ENCODE assay signal across 33 cellular contexts in genomic region chr17:41392278-41392677, GRCh38. TPM values are rescaled to one million over a fixed set of nuclear protein-coding genes. Genes with fewer than 3 reads are reported as not detected.
A peak's percentile ranks its signal among the peaks of the same experiment; 100 is the strongest.
DNase-seq lines count a peak whose midpoint lies in the region; ATAC-seq, FAIRE-seq and TF ChIP-seq lines count a peak whose summit lies in the region.
"Had no signal": no experiment of that assay in that cellular context is flagged by ENCODE, and none has a peak within 500 bp of the region (broad histone marks: within the 10 kb centered on the region; RNA-seq: fewer than 3 reads in every experiment).

No MANE protein-coding gene starts in this region.

- H3K9me3 Mint-ChIP-seq in endodermal cell = peaks cover 2% of the 10 kb centered on the region
- H3K9me3 Mint-ChIP-seq: mesothelial cell of epicardium had no signal

- no peaks in the 10 kb centered on the region for H4K20me1 ChIP-seq in keratinocyte (ENCODE audit: control insufficient read depth, extremely low read depth, insufficient read depth, low read length)

- H3K36me3 ChIP-seq in endodermal cell (ENCODE audit: control insufficient read depth, insufficient read depth, low read length) (no peaks in the 10 kb centered on the region), keratinocyte (ENCODE audit: control insufficient read depth in 2 of 2, extremely low read depth in 1 of 2, insufficient read depth in 2 of 2, low read length in 2 of 2) (peaks cover 0 to 1% of the 10 kb centered on the region in 2 experiments)
- H3K36me3 ChIP-seq: heart right ventricle, left lung, ovary, right lobe of liver, thyroid gland had no signal

- DNase-seq in EH (ENCODE audit: low read depth) = peak; percentile 75
- DNase-seq in LHCN-M2 (ENCODE audit: low read depth) = peak; percentile 46
- peak; percentile 5 for DNase-seq in endodermal cell
- no peak for DNase-seq in keratinocyte (ENCODE audit: low read depth, low spot score)
- no peak for DNase-seq in inferior parietal cortex (ENCODE audit: extremely low spot score)
- DNase-seq in activated CD8-positive, alpha-beta memory T cell treated with anti-CD3 and anti-CD28 coated beads for 24 hours = no peak
- no peak for DNase-seq in lower leg skin (ENCODE audit: low spot score in 2 of 2)
- DNase-seq: activated CD4-positive, alpha-beta T cell treated with anti-CD3 and anti-CD28 coated beads for 36 hours; activated naive CD4-positive, alpha-beta T cell; activated T-cell treated with anti-CD3 and anti-CD28 coated beads, Interleukin-2, amount 50 U/mL, for 48 hours; CD4-positive, alpha-beta T cell; cortex of kidney; heart right ventricle; KG1; left lung; naive thymus-derived CD8-positive, alpha-beta T cell; NCI-H1694 treated with DMSO at 0.1 percent for 48 hours; NCI-H2171; NCI-H69; ovary; right lobe of liver; stimulated activated CD4-positive, alpha-beta T cell treated with anti-CD3 and anti-CD28 coated beads, Interleukin-4, amount 100 ng/mL, for 4 hours; stimulated activated naive CD4-positive, alpha-beta T cell; T-helper 2 cell; thyroid gland had no signal

- H3K4me3 ChIP-seq in endodermal cell (ENCODE audit: low read length) (no peak overlapping the region), keratinocyte (ENCODE audit: control insufficient read depth in 2 of 3, extremely low read depth in 1 of 3, insufficient read depth in 2 of 3, low read depth in 1 of 3, low read length in 3 of 3) (no peak overlapping the region), lower leg skin (ENCODE audit: low read depth, poor library complexity, severe bottlenecking) (no peak overlapping the region)
- H3K4me3 ChIP-seq: GM23338, heart right ventricle, left lung, ovary, right lobe of liver, SK-N-MC, thyroid gland had no signal

- H2AFZ ChIP-seq in keratinocyte (ENCODE audit: control insufficient read depth, low read length) = no peak overlapping the region
- H2AFZ ChIP-seq: GM23338 had no signal

- H3K27ac ChIP-seq in endodermal cell (ENCODE audit: low read depth, low read length) (no peak overlapping the region), keratinocyte (ENCODE audit: control insufficient read depth, insufficient read depth, low read length) (peak overlapping the region; percentile 27)
- H3K27ac ChIP-seq: left lung, ovary, right lobe of liver, SK-N-MC, thyroid gland had no signal

- H3K36me3 Mint-ChIP-seq in endodermal cell (ENCODE audit: low read depth) = no peaks in the 10 kb centered on the region

- H3K9ac ChIP-seq in endodermal cell (ENCODE audit: extremely low read depth, low read length, poor library complexity, severe bottlenecking) = no peak overlapping the region
- no peak overlapping the region for H3K9ac ChIP-seq in keratinocyte (ENCODE audit: control insufficient read depth, extremely low read depth, insufficient read depth, low read length)

- no peaks in the 10 kb centered on the region for H3K9me1 ChIP-seq in keratinocyte (ENCODE audit: control insufficient read depth, extremely low read depth, insufficient read depth, low read length)

- H3K27me3 ChIP-seq in endodermal cell (ENCODE audit: control insufficient read depth, insufficient read depth, low read length, poor library complexity, severe bottlenecking) (no peaks in the 10 kb centered on the region), keratinocyte (ENCODE audit: control insufficient read depth, extremely low read depth, insufficient read depth, low read length) (no peaks in the 10 kb centered on the region)
- H3K27me3 ChIP-seq: left lung, ovary, right lobe of liver, thyroid gland had no signal

- no peak overlapping the region for H3K4me3 Mint-ChIP-seq in endodermal cell
- H3K4me3 Mint-ChIP-seq: activated CD4-positive, alpha-beta T cell treated with anti-CD3 and anti-CD28 coated beads for 36 hours; CD4-positive, alpha-beta T cell; GM23338; mesothelial cell of epicardium; naive thymus-derived CD8-positive, alpha-beta T cell had no signal

- no peaks in the 10 kb centered on the region for H3K9me3 ChIP-seq in endodermal cell (ENCODE audit: control insufficient read depth, low read length)
- H3K9me3 ChIP-seq in keratinocyte (ENCODE audit: control insufficient read depth, low read depth, low read length) = no peaks in the 10 kb centered on the region
- H3K9me3 ChIP-seq: left lung, ovary, right lobe of liver, thyroid gland had no signal

- TF ChIP-seq POLR2A in lower leg skin (IDR thresholded peaks at IDR 0.05) = no peak

- no peaks in the 10 kb centered on the region for H3K4me1 Mint-ChIP-seq in endodermal cell
- H3K4me1 Mint-ChIP-seq: activated CD4-positive, alpha-beta T cell treated with anti-CD3 and anti-CD28 coated beads for 36 hours; GM23338 had no signal

- intact Hi-C loops in lower leg skin (cut with DNase I; ENCODE audit: low total_unique reads) = no loop called here

- H3K79me2 ChIP-seq in keratinocyte (ENCODE audit: control insufficient read depth, insufficient read depth, low read length) = peaks cover 6% of the 10 kb centered on the region

- no peak for ATAC-seq in GM21528 (IDR thresholded peaks at IDR 0.05; ENCODE audit: low FRiP score, unreplicated experiment)
- ATAC-seq: activated CD4-positive, alpha-beta T cell treated with anti-CD3 and anti-CD28 coated beads for 36 hours; GM23338; left lung; naive thymus-derived CD8-positive, alpha-beta T cell had no signal

- no peak overlapping the region for H3K27ac Mint-ChIP-seq in endodermal cell
- H3K27ac Mint-ChIP-seq: activated CD4-positive, alpha-beta T cell treated with anti-CD3 and anti-CD28 coated beads for 36 hours; CD4-positive, alpha-beta T cell; GM23338; mesothelial cell of epicardium; naive thymus-derived CD8-positive, alpha-beta T cell had no signal

- no peak for TF ChIP-seq CTCF in endodermal cell (conservative IDR thresholded peaks at IDR 0.05)
- no peak for TF ChIP-seq CTCF in keratinocyte (optimal IDR thresholded peaks at IDR 0.05 in 1 of 3, IDR thresholded peaks at IDR 0.05 in 1 of 3, conservative IDR thresholded peaks at IDR 0.05 in 1 of 3; ENCODE audit: extremely low read depth in 1 of 3, insufficient read depth in 2 of 3, low read length in 3 of 3)
- TF ChIP-seq CTCF in lower leg skin (IDR thresholded peaks at IDR 0.05) = no peak

- WGBS in endodermal cell (ENCODE audit: insufficient coverage in 1 of 2, insufficient read length in 1 of 2), 2 experiments = no CpG with 5 or more reads among the region's 1 CpG
- 96% methylated on average over 1 of the region's 1 CpG for WGBS in lower leg skin, 2 donors

- FAIRE-seq in keratinocyte (lab: Jason Lieb, UNC) = no peak
- FAIRE-seq: GM18507, HTR-8/SVneo had no signal

- peak overlapping the region; percentile 3 for H3K4me2 ChIP-seq in keratinocyte (ENCODE audit: control insufficient read depth, extremely low read depth, insufficient read depth, low read depth, low read length)
- H3K4me2 ChIP-seq: GM23338 had no signal

- H3K4me1 ChIP-seq in endodermal cell (ENCODE audit: control insufficient read depth, insufficient read depth, low read length) (no peaks in the 10 kb centered on the region), keratinocyte (ENCODE audit: control insufficient read depth, extremely low read depth, insufficient read depth, low read length) (peaks cover 54% of the 10 kb centered on the region)
- H3K4me1 ChIP-seq: left lung, right lobe of liver, thyroid gland had no signal

- H3K27me3 Mint-ChIP-seq in endodermal cell (ENCODE audit: insufficient read depth) = no peaks in the 10 kb centered on the region

- dilution Hi-C loops in keratinocyte (cut with MboI; ENCODE audit: extremely low pct_ligation_motif_present, low sequenced_read_pairs) = no loop called here

RNA-seq across cellular contexts. Expression of gene KRT31, which starts 5.1 kb away (rescaled TPM):
- not detected in 2 replicates for total RNA-seq in LHCN-M2 (2014; rRNA removed)
- 0.04 TPM for polyA plus RNA-seq in LHCN-M2 (2012)
- total RNA-seq in endodermal cell = not detected
- not detected for polyA plus RNA-seq in endodermal cell (2013, experiment 1 of 2)
- polyA plus RNA-seq in endodermal cell (2013, experiment 2 of 2) = not detected
- 20.5 to 45.2 TPM (median 24.9 TPM) in 3 replicates for polyA plus RNA-seq in keratinocyte
- 36.3 TPM for polyA plus RNA-seq in keratinocyte (2011; ENCODE audit: low read depth)
- 18.3 and 32.3 TPM in 2 replicates for polyA plus RNA-seq in keratinocyte (2011; cell fraction: cytosol; rRNA removed)
- polyA plus RNA-seq in keratinocyte (2011; cell fraction: nucleus; rRNA removed) = 21.8 and 23.4 TPM in 2 replicates
- polyA plus RNA-seq in keratinocyte (2012; ENCODE audit: low replicate concordance) = 59.4 and 64.5 TPM in 2 replicates
- 40.6 to 89.9 TPM (median 51.7 TPM) in 3 replicates for polyA minus RNA-seq in keratinocyte
- 48.3 TPM for polyA minus RNA-seq in keratinocyte (2011; cell fraction: cytosol; rRNA and poly(A)+ RNA removed)
- 12.6 and 18.7 TPM in 2 replicates for polyA minus RNA-seq in keratinocyte (2011; cell fraction: nucleus; rRNA and poly(A)+ RNA removed)
- 100 to 1,000 TPM in 1 of 4 donors, 10 to 100 TPM in 3; 15.9 to 197 (median 24.1) TPM for total RNA-seq in lower leg skin
- total RNA-seq: activated CD4-positive, alpha-beta T cell treated with anti-CD3 and anti-CD28 coated beads for 36 hours; CD4-positive, alpha-beta T cell; G401; GM23338; heart right ventricle; left lung; mesothelial cell of epicardium; naive thymus-derived CD8-positive, alpha-beta T cell; ovary; right lobe of liver; thyroid gland had no signal
- polyA plus RNA-seq: adipose tissue; GM23338; naive thymus-derived CD8-positive, alpha-beta T cell; ovary had no signal

RNA-seq across cellular contexts. Expression of gene KRT34, which starts 10.2 kb away (rescaled TPM):
- total RNA-seq in LHCN-M2 (2014; rRNA removed) (0.29 and 1.0 TPM in 2 replicates), endodermal cell (not detected), lower leg skin (100 to 1,000 TPM in 1 of 4 donors, 10 to 100 TPM in 1, 1 to 10 TPM in 1, under 1 TPM in 1; 0.72 to 143 (median 6.3) TPM)
- 3.1 TPM for polyA plus RNA-seq in LHCN-M2 (2012)
- not detected for polyA plus RNA-seq in endodermal cell (2013, experiment 1 of 2)
- not detected for polyA plus RNA-seq in endodermal cell (2013, experiment 2 of 2)
- 4.4 to 4.8 TPM (median 4.6 TPM) in 3 replicates for polyA plus RNA-seq in keratinocyte
- polyA plus RNA-seq in keratinocyte (2011; ENCODE audit: low read depth) = 68.2 TPM
- 5.4 and 6.3 TPM in 2 replicates for polyA plus RNA-seq in keratinocyte (2011; cell fraction: cytosol; rRNA removed)
- 8.0 and 8.4 TPM in 2 replicates for polyA plus RNA-seq in keratinocyte (2011; cell fraction: nucleus; rRNA removed)
- polyA plus RNA-seq in keratinocyte (2012; ENCODE audit: low replicate concordance) = 3.9 and 45.5 TPM in 2 replicates
- 2.2 to 4.2 TPM (median 3.2 TPM) in 3 replicates for polyA minus RNA-seq in keratinocyte
- 3.3 TPM for polyA minus RNA-seq in keratinocyte (2011; cell fraction: cytosol; rRNA and poly(A)+ RNA removed)
- 2.9 and 3.3 TPM in 2 replicates for polyA minus RNA-seq in keratinocyte (2011; cell fraction: nucleus; rRNA and poly(A)+ RNA removed)
- total RNA-seq: activated CD4-positive, alpha-beta T cell treated with anti-CD3 and anti-CD28 coated beads for 36 hours; CD4-positive, alpha-beta T cell; G401; GM23338; heart right ventricle; left lung; mesothelial cell of epicardium; naive thymus-derived CD8-positive, alpha-beta T cell; ovary; right lobe of liver; thyroid gland had no signal
- polyA plus RNA-seq: GM23338; heart right ventricle; naive thymus-derived CD8-positive, alpha-beta T cell; ovary had no signal

RNA-seq across cellular contexts. Expression of gene KRT33B, which starts 22.7 kb away (rescaled TPM):
- total RNA-seq in LHCN-M2 (2014; rRNA removed) (not detected in 2 replicates), endodermal cell (not detected), lower leg skin (100 to 1,000 TPM in 1 of 4 donors, 1 to 10 TPM in 1, under 1 TPM in 1, not detected in 1; 0.25 to 117 (median 4.4) TPM)
- polyA plus RNA-seq in LHCN-M2 (2012) = 0.17 TPM
- polyA plus RNA-seq in endodermal cell (2013, experiment 1 of 2) = not detected
- not detected for polyA plus RNA-seq in endodermal cell (2013, experiment 2 of 2)
- polyA plus RNA-seq in keratinocyte = 0.18 to 0.33 TPM (median 0.21 TPM) in 3 replicates
- 0.32 TPM for polyA plus RNA-seq in keratinocyte (2011; ENCODE audit: low read depth)
- polyA plus RNA-seq in keratinocyte (2011; cell fraction: cytosol; rRNA removed) = 0.11 and 0.34 TPM in 2 replicates
- 0.11 and 0.13 TPM in 2 replicates for polyA plus RNA-seq in keratinocyte (2011; cell fraction: nucleus; rRNA removed)
- 0.26 and 0.80 TPM in 2 replicates for polyA plus RNA-seq in keratinocyte (2012; ENCODE audit: low replicate concordance)
- polyA minus RNA-seq in keratinocyte = 0.33 to 0.35 TPM in 2 of 3 replicates, not detected in the other
- not detected for polyA minus RNA-seq in keratinocyte (2011; cell fraction: cytosol; rRNA and poly(A)+ RNA removed)
- polyA minus RNA-seq in keratinocyte (2011; cell fraction: nucleus; rRNA and poly(A)+ RNA removed) = 0.32 TPM in 1 of 2 replicates, not detected in the other
- total RNA-seq: activated CD4-positive, alpha-beta T cell treated with anti-CD3 and anti-CD28 coated beads for 36 hours; CD4-positive, alpha-beta T cell; G401; GM23338; heart right ventricle; left lung; mesothelial cell of epicardium; naive thymus-derived CD8-positive, alpha-beta T cell; ovary; right lobe of liver; thyroid gland had no signal
- polyA plus RNA-seq: adipose tissue; GM23338; heart right ventricle; naive thymus-derived CD8-positive, alpha-beta T cell; ovary had no signal

RNA-seq across cellular contexts. Expression of gene KRT37, which starts 32.1 kb away (rescaled TPM):
- not detected in 2 replicates for total RNA-seq in LHCN-M2 (2014; rRNA removed)
- not detected for polyA plus RNA-seq in LHCN-M2 (2012)
- not detected for total RNA-seq in endodermal cell
- not detected for polyA plus RNA-seq in endodermal cell (2013, experiment 1 of 2)
- polyA plus RNA-seq in endodermal cell (2013, experiment 2 of 2) = not detected
- 0.03 to 0.08 TPM (median 0.04 TPM) in 3 replicates for polyA plus RNA-seq in keratinocyte
- polyA plus RNA-seq in keratinocyte (2011; ENCODE audit: low read depth) = 0.54 TPM
- polyA plus RNA-seq in keratinocyte (2011; cell fraction: cytosol; rRNA removed) = 0.06 and 0.08 TPM in 2 replicates
- polyA plus RNA-seq in keratinocyte (2011; cell fraction: nucleus; rRNA removed) = not detected in 2 replicates
- 0.13 and 1.1 TPM in 2 replicates for polyA plus RNA-seq in keratinocyte (2012; ENCODE audit: low replicate concordance)
- 1.0 TPM in 1 of 3 replicates, not detected in the others for polyA minus RNA-seq in keratinocyte
- not detected for polyA minus RNA-seq in keratinocyte (2011; cell fraction: cytosol; rRNA and poly(A)+ RNA removed)
- polyA minus RNA-seq in keratinocyte (2011; cell fraction: nucleus; rRNA and poly(A)+ RNA removed) = not detected in 2 replicates
- total RNA-seq in lower leg skin = not detected
- total RNA-seq: activated CD4-positive, alpha-beta T cell treated with anti-CD3 and anti-CD28 coated beads for 36 hours; CD4-positive, alpha-beta T cell; G401; GM23338; heart right ventricle; left lung; mesothelial cell of epicardium; naive thymus-derived CD8-positive, alpha-beta T cell; ovary; right lobe of liver; thyroid gland had no signal
- polyA plus RNA-seq: adipose tissue; GM23338; heart right ventricle; naive thymus-derived CD8-positive, alpha-beta T cell; ovary had no signal

RNA-seq across cellular contexts. Expression of gene KRT33A, which starts 41.6 kb away (rescaled TPM):
- total RNA-seq in LHCN-M2 (2014; rRNA removed) (not detected in 2 replicates), endodermal cell (not detected), lower leg skin (10 to 100 TPM in 2 of 4 donors, under 1 TPM in 1, not detected in 1; 0.25 to 73.9 (median 11.0) TPM)
- not detected for polyA plus RNA-seq in LHCN-M2 (2012)
- polyA plus RNA-seq in endodermal cell (2013, experiment 1 of 2) = not detected
- polyA plus RNA-seq in endodermal cell (2013, experiment 2 of 2) = not detected
- 0.14 TPM in 1 of 3 replicates, not detected in the others for polyA plus RNA-seq in keratinocyte
- polyA plus RNA-seq in keratinocyte (2011; ENCODE audit: low read depth) = not detected
- polyA plus RNA-seq in keratinocyte (2011; cell fraction: cytosol; rRNA removed) = 0.10 and 0.15 TPM in 2 replicates
- polyA plus RNA-seq in keratinocyte (2011; cell fraction: nucleus; rRNA removed) = 0.09 TPM in 1 of 2 replicates, not detected in the other
- not detected in 2 replicates for polyA plus RNA-seq in keratinocyte (2012; ENCODE audit: low replicate concordance)
- not detected in 3 replicates for polyA minus RNA-seq in keratinocyte
- not detected for polyA minus RNA-seq in keratinocyte (2011; cell fraction: cytosol; rRNA and poly(A)+ RNA removed)
- polyA minus RNA-seq in keratinocyte (2011; cell fraction: nucleus; rRNA and poly(A)+ RNA removed) = not detected in 2 replicates
- total RNA-seq: activated CD4-positive, alpha-beta T cell treated with anti-CD3 and anti-CD28 coated beads for 36 hours; CD4-positive, alpha-beta T cell; G401; GM23338; heart right ventricle; left lung; mesothelial cell of epicardium; naive thymus-derived CD8-positive, alpha-beta T cell; ovary; right lobe of liver; thyroid gland had no signal
- polyA plus RNA-seq: adipose tissue; GM23338; heart right ventricle; naive thymus-derived CD8-positive, alpha-beta T cell; ovary had no signal

Comparison
In these comparisons a context has a peak if more than half of its experiments do, and no peak if none do; other contexts are left out.
1. DNase-seq: peak in EH (single experiment), LHCN-M2 (single experiment) and endodermal cell (single experiment); none in keratinocyte (single experiment), inferior parietal cortex (single experiment), activated CD8-positive, alpha-beta memory T cell treated with anti-CD3 and anti-CD28 coated beads for 24 hours (single experiment) and lower leg skin (0 of 2).
2. RNA of gene KRT31, which starts 5.1 kb away (total RNA-seq): 15.9 to 197 TPM in lower leg skin; not detected in LHCN-M2 and not detected in endodermal cell; every median in the first group is over 10 times any median in the second.